Comparison of ENCODE assay signal across 1 cellular context in genomic region chr17:20299013-20299412, GRCh38.
TF ChIP-seq lines count a peak whose summit lies in the region.

No MANE protein-coding gene starts in this region.

TF ChIP-seq in K562, 482 proteins besides CTCF, POLR2A, EP300 and RAD21 (continued from another document):
- TF ChIP-seq TCF3 (CRISPR knock-in tag; IDR thresholded peaks at IDR 0.05) (no peak), TEAD4 (IDR thresholded peaks at IDR 0.05; ENCODE audit: low read length) (no peak), TEAD4 (CRISPR knock-in tag; IDR thresholded peaks at IDR 0.05; ENCODE audit: borderline replicate concordance) (no peak), ZSCAN32 (CRISPR knock-in tag; IDR thresholded peaks at IDR 0.05) (no peak), ZNF3 (CRISPR knock-in tag; IDR thresholded peaks at IDR 0.05) (no peak), ZNF134 (CRISPR knock-in tag; conservative IDR thresholded peaks at IDR 0.05) (peak; percentile 96), MEF2A (IDR thresholded peaks at IDR 0.05; ENCODE audit: control insufficient read depth, low read depth, low read length) (no peak)
- TF ChIP-seq, protein P1, sequence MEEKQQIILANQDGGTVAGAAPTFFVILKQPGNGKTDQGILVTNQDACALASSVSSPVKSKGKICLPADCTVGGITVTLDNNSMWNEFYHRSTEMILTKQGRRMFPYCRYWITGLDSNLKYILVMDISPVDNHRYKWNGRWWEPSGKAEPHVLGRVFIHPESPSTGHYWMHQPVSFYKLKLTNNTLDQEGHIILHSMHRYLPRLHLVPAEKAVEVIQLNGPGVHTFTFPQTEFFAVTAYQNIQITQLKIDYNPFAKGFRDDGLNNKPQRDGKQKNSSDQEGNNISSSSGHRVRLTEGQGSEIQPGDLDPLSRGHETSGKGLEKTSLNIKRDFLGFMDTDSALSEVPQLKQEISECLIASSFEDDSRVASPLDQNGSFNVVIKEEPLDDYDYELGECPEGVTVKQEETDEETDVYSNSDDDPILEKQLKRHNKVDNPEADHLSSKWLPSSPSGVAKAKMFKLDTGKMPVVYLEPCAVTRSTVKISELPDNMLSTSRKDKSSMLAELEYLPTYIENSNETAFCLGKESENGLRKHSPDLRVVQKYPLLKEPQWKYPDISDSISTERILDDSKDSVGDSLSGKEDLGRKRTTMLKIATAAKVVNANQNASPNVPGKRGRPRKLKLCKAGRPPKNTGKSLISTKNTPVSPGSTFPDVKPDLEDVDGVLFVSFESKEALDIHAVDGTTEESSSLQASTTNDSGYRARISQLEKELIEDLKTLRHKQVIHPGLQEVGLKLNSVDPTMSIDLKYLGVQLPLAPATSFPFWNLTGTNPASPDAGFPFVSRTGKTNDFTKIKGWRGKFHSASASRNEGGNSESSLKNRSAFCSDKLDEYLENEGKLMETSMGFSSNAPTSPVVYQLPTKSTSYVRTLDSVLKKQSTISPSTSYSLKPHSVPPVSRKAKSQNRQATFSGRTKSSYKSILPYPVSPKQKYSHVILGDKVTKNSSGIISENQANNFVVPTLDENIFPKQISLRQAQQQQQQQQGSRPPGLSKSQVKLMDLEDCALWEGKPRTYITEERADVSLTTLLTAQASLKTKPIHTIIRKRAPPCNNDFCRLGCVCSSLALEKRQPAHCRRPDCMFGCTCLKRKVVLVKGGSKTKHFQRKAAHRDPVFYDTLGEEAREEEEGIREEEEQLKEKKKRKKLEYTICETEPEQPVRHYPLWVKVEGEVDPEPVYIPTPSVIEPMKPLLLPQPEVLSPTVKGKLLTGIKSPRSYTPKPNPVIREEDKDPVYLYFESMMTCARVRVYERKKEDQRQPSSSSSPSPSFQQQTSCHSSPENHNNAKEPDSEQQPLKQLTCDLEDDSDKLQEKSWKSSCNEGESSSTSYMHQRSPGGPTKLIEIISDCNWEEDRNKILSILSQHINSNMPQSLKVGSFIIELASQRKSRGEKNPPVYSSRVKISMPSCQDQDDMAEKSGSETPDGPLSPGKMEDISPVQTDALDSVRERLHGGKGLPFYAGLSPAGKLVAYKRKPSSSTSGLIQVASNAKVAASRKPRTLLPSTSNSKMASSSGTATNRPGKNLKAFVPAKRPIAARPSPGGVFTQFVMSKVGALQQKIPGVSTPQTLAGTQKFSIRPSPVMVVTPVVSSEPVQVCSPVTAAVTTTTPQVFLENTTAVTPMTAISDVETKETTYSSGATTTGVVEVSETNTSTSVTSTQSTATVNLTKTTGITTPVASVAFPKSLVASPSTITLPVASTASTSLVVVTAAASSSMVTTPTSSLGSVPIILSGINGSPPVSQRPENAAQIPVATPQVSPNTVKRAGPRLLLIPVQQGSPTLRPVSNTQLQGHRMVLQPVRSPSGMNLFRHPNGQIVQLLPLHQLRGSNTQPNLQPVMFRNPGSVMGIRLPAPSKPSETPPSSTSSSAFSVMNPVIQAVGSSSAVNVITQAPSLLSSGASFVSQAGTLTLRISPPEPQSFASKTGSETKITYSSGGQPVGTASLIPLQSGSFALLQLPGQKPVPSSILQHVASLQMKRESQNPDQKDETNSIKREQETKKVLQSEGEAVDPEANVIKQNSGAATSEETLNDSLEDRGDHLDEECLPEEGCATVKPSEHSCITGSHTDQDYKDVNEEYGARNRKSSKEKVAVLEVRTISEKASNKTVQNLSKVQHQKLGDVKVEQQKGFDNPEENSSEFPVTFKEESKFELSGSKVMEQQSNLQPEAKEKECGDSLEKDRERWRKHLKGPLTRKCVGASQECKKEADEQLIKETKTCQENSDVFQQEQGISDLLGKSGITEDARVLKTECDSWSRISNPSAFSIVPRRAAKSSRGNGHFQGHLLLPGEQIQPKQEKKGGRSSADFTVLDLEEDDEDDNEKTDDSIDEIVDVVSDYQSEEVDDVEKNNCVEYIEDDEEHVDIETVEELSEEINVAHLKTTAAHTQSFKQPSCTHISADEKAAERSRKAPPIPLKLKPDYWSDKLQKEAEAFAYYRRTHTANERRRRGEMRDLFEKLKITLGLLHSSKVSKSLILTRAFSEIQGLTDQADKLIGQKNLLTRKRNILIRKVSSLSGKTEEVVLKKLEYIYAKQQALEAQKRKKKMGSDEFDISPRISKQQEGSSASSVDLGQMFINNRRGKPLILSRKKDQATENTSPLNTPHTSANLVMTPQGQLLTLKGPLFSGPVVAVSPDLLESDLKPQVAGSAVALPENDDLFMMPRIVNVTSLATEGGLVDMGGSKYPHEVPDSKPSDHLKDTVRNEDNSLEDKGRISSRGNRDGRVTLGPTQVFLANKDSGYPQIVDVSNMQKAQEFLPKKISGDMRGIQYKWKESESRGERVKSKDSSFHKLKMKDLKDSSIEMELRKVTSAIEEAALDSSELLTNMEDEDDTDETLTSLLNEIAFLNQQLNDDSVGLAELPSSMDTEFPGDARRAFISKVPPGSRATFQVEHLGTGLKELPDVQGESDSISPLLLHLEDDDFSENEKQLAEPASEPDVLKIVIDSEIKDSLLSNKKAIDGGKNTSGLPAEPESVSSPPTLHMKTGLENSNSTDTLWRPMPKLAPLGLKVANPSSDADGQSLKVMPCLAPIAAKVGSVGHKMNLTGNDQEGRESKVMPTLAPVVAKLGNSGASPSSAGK (IDR thresholded peaks at IDR 0.05): no peak
